In genomic region chr3:160473233-160473632, GRCh38 we compare ENCODE assay signal across 20 cellular contexts. TPM values are rescaled to one million over a fixed set of nuclear protein-coding genes. Genes with fewer than 3 reads are reported as not detected.
DNase-seq lines count a peak whose midpoint lies in the region; ATAC-seq, FAIRE-seq and TF ChIP-seq lines count a peak whose summit lies in the region.
"Had no signal": no experiment of that assay in that cellular context is flagged by ENCODE, and none has a peak within 500 bp of the region (broad histone marks: within the 10 kb centered on the region; RNA-seq: fewer than 3 reads in every experiment).

No MANE protein-coding gene starts in this region.

- in situ Hi-C loops in mammary epithelial cell (cut with MboI; ENCODE audit: low sequenced_read_pairs in 2 of 2), result no loop called here

- H3K27me3 Mint-ChIP-seq in astrocyte (ENCODE audit: low read depth, unreplicated experiment), result no peaks in the 10 kb centered on the region

- H4K20me1 ChIP-seq in mammary epithelial cell (ENCODE audit: insufficient read depth, low read length) (no peaks in the 10 kb centered on the region), astrocyte (ENCODE audit: insufficient read depth, low read length) (no peaks in the 10 kb centered on the region)

- peaks cover 36% of the 10 kb centered on the region for H3K4me1 ChIP-seq in mammary epithelial cell (ENCODE audit: insufficient read depth, low read length)
- no peaks in the 10 kb centered on the region for H3K4me1 ChIP-seq in breast epithelium
- peaks cover 48% of the 10 kb centered on the region for H3K4me1 ChIP-seq in astrocyte (ENCODE audit: insufficient read depth, low read length)
- H3K4me1 ChIP-seq in foreskin keratinocyte, result no peaks in the 10 kb centered on the region
- H3K4me1 ChIP-seq: tibial artery had no signal

- no peak overlapping the region for H3K27ac ChIP-seq in mammary epithelial cell (ENCODE audit: insufficient read depth, low read depth, low read length)
- no peak overlapping the region for H3K27ac ChIP-seq in breast epithelium
- peak overlapping the region; percentile 87 for H3K27ac ChIP-seq in astrocyte (ENCODE audit: low read depth, low read length)
- no peak overlapping the region for H3K27ac ChIP-seq in foreskin keratinocyte
- H3K27ac ChIP-seq: ovary, tibial artery had no signal

- no peak overlapping the region for H3K27ac Mint-ChIP-seq in astrocyte (ENCODE audit: unreplicated experiment)
- H3K27ac Mint-ChIP-seq: activated T-helper 17 cell treated with anti-CD3 and anti-CD28 coated beads, Interleukin-2, amount 50 U/mL, for 72 hours; CD8-positive, alpha-beta memory T cell; T-helper 17 cell; WTC11 had no signal

- no peaks in the 10 kb centered on the region for H3K27me3 ChIP-seq in mammary epithelial cell (ENCODE audit: insufficient read depth, low read length)
- no peaks in the 10 kb centered on the region for H3K27me3 ChIP-seq in breast epithelium
- no peaks in the 10 kb centered on the region for H3K27me3 ChIP-seq in astrocyte (ENCODE audit: insufficient read depth, low read length)
- H3K27me3 ChIP-seq in foreskin keratinocyte, result no peaks in the 10 kb centered on the region
- H3K27me3 ChIP-seq: ovary had no signal

- WGBS in mammary epithelial cell (ENCODE audit: low coverage, missing lambda C conversion rate), result 100% methylated on average over 1 of the region's 1 CpG

- dilution Hi-C loops in mammary epithelial cell (cut with HindIII; ENCODE audit: low sequenced_read_pairs), result no loop called here

- peaks cover 4% of the 10 kb centered on the region for H3K36me3 Mint-ChIP-seq in astrocyte (ENCODE audit: low read depth, unreplicated experiment)

- peaks cover 17% of the 10 kb centered on the region for H3K9me3 ChIP-seq in mammary epithelial cell (replicated peaks; ENCODE audit: insufficient read depth, low read length)
- peaks cover 12 to 20% of the 10 kb centered on the region in 2 donors for H3K9me3 ChIP-seq in breast epithelium
- peaks cover 9% of the 10 kb centered on the region for H3K9me3 ChIP-seq in astrocyte (ENCODE audit: insufficient read depth, low read depth, low read length)
- H3K9me3 ChIP-seq: tibial artery had no signal

- intact Hi-C loops in mammary epithelial cell (cut with micrococcal nuclease), result no loop called here
- intact Hi-C loops in breast epithelium (cut with DNase I; ENCODE audit: low total_unique reads), result no loop called here

- no TSS peak for BruUV-seq in mammary epithelial cell (replicated peaks; lab: Mats Ljungman, UMichigan)

- peaks cover 6% of the 10 kb centered on the region for H3K4me1 Mint-ChIP-seq in astrocyte (ENCODE audit: low read depth, unreplicated experiment)
- H3K4me1 Mint-ChIP-seq: activated T-helper 17 cell treated with anti-CD3 and anti-CD28 coated beads, Interleukin-2, amount 50 U/mL, for 72 hours; CD8-positive, alpha-beta memory T cell; T-helper 17 cell; WTC11 had no signal

- peaks cover 23% of the 10 kb centered on the region for H3K9me3 Mint-ChIP-seq in astrocyte (ENCODE audit: unreplicated experiment)

- no peak overlapping the region for H3K9ac ChIP-seq in mammary epithelial cell (ENCODE audit: insufficient read depth, low read length)
- peak overlapping the region; percentile 63 for H3K9ac ChIP-seq in astrocyte (ENCODE audit: low read length)

- no peak for FAIRE-seq in astrocyte (lab: Jason Lieb, UNC)
- FAIRE-seq: GM12878, small intestine had no signal

- ATAC-seq in foreskin keratinocyte (peak; percentile 43), HG03571 (IDR thresholded peaks at IDR 0.05; ENCODE audit: unreplicated experiment) (no peak), GM21825 (IDR thresholded peaks at IDR 0.05; ENCODE audit: unreplicated experiment) (no peak)
- ATAC-seq: activated T-helper 17 cell treated with anti-CD3 and anti-CD28 coated beads, Interleukin-2, amount 50 U/mL, for 72 hours; T-helper 17 cell; WTC11 had no signal

- H3K36me3 ChIP-seq in mammary epithelial cell (ENCODE audit: insufficient read depth, low read length), result no peaks in the 10 kb centered on the region
- no peaks in the 10 kb centered on the region for H3K36me3 ChIP-seq in breast epithelium
- H3K36me3 ChIP-seq in astrocyte (ENCODE audit: insufficient read depth, low read length), result no peaks in the 10 kb centered on the region
- H3K36me3 ChIP-seq: ovary, tibial artery had no signal

- H3K4me3 ChIP-seq in mammary epithelial cell (replicated peaks in 1 of 3; ENCODE audit: insufficient read depth in 1 of 3, low read depth in 2 of 3, low read length in 3 of 3) (no peak overlapping the region), breast epithelium (no peak overlapping the region), astrocyte (ENCODE audit: insufficient read depth, low read depth, low read length) (peak overlapping the region; percentile 6)
- H3K4me3 ChIP-seq: GM12878, ovary, tibial artery had no signal

- TF ChIP-seq POLR2A in breast epithelium (IDR thresholded peaks at IDR 0.05), result no peak

- H2AFZ ChIP-seq in mammary epithelial cell (ENCODE audit: low read depth, low read length), result no peak overlapping the region
- no peak overlapping the region for H2AFZ ChIP-seq in astrocyte (ENCODE audit: low read depth, low read length)

- CTCF ChIA-PET in mammary epithelial cell (lab: Charles Lee; ENCODE audit: low non-redundant PET), result no interaction called here

- peak; percentile 74 for DNase-seq in mammary epithelial cell
- no peak for DNase-seq in breast epithelium (ENCODE audit: low spot score in 2 of 2)
- DNase-seq in astrocyte (ENCODE audit: low read depth), result peak; percentile 96
- DNase-seq in foreskin keratinocyte, result peak in 1 of 2 donors; percentile 55
- DNase-seq in activated CD4-positive, CD25-positive, alpha-beta regulatory T cell treated with anti-CD3 and anti-CD28 coated beads, Interleukin-2, amount 50 U/mL, for 72 hours, result no peak
- no peak for DNase-seq in NCI-H774 (lab: John Stamatoyannopoulos, UW)
- DNase-seq: activated CD8-positive, alpha-beta memory T cell treated with anti-CD3 and anti-CD28 coated beads for 24 hours; CD8-positive, alpha-beta memory T cell; NCI-H1694; NCI-H446; ovary; Right ventricle myocardium superior; small intestine; T-helper 17 cell; tibial artery had no signal

- no peak for TF ChIP-seq CTCF in mammary epithelial cell (conservative IDR thresholded peaks at IDR 0.05 in 1 of 2, IDR thresholded peaks at IDR 0.05 in 1 of 2; ENCODE audit: extremely low read depth in 1 of 2, insufficient read depth in 1 of 2, low read depth in 1 of 2, low read length in 2 of 2)
- TF ChIP-seq CTCF in breast epithelium (IDR thresholded peaks at IDR 0.05), result no peak
- TF ChIP-seq CTCF in astrocyte (IDR thresholded peaks at IDR 0.05; ENCODE audit: insufficient read depth, low read depth, low read length), result peak; percentile 14
- no peak for TF ChIP-seq CTCF in foreskin keratinocyte (conservative IDR thresholded peaks at IDR 0.05)

- no peak overlapping the region for H3K4me3 Mint-ChIP-seq in astrocyte (ENCODE audit: unreplicated experiment)
- H3K4me3 Mint-ChIP-seq: activated T-helper 17 cell treated with anti-CD3 and anti-CD28 coated beads, Interleukin-2, amount 50 U/mL, for 72 hours; CD8-positive, alpha-beta memory T cell; T-helper 17 cell; WTC11 had no signal

- H3K79me2 ChIP-seq in mammary epithelial cell (ENCODE audit: insufficient read depth, low read length) (no peaks in the 10 kb centered on the region), astrocyte (ENCODE audit: insufficient read depth, low read length) (no peaks in the 10 kb centered on the region)

- H3K4me2 ChIP-seq in mammary epithelial cell (ENCODE audit: insufficient read depth, low read depth, low read length) (no peak overlapping the region), astrocyte (ENCODE audit: low read length) (peak overlapping the region; percentile 79)

RNA-seq across cellular contexts. Expression of gene TRIM59, which starts 23.6 kb away (rescaled TPM):
- total RNA-seq in mammary epithelial cell (10 to 100 TPM in 1 of 2 donors, 1 to 10 TPM in 1; 9.7 to 15.2 TPM), breast epithelium (1 to 10 TPM in 2 of 3 donors, under 1 TPM in 1; 0.64 to 5.0 (median 3.9) TPM), astrocyte (15.8 and 20.6 TPM in 2 replicates), foreskin keratinocyte (24.7 and 25.3 TPM in 2 replicates)
- polyA plus RNA-seq in mammary epithelial cell (4.9 TPM), foreskin keratinocyte (5.4 and 7.2 TPM in 2 replicates)
- polyA minus RNA-seq in mammary epithelial cell, result 19.1 TPM

Comparison
In these comparisons a context has a peak if more than half of its experiments do, and no peak if none do; other contexts are left out.
1. DNase-seq: peak in mammary epithelial cell (single experiment) and astrocyte (single experiment); none in breast epithelium (0 of 2), activated CD4-positive, CD25-positive, alpha-beta regulatory T cell treated with anti-CD3 and anti-CD28 coated beads, Interleukin-2, amount 50 U/mL, for 72 hours (single experiment) and NCI-H774 (single experiment).